In genomic region chr15:77588126-77588525, GRCh38 we compare ENCODE assay signal across 37 cellular contexts. TPM values are rescaled to one million over a fixed set of nuclear protein-coding genes. Genes with fewer than 3 reads are reported as not detected.
"Had no signal": no experiment of that assay in that cellular context is flagged by ENCODE, and none has a peak within 500 bp of the region (broad histone marks: within the 10 kb centered on the region; RNA-seq: fewer than 3 reads in every experiment).

No MANE protein-coding gene starts in this region.

- H3K9me3 ChIP-seq: MG63 had no signal

- H3K36me3 ChIP-seq: MG63 had no signal

- DNase-seq: Karpas-422, Kasumi-1, MG63, MM.1S, MV-4-11, NCI-H1048, NCI-H1092, NCI-H1092 treated with DMSO at 0.1 percent for 48 hours, NCI-H1105, NCI-H1105 treated with DMSO at 0.1 percent for 48 hours, NCI-H1417, NCI-H1417 treated with DMSO at 0.1 percent for 48 hours, NCI-H1436, NCI-H1436 treated with DMSO at 0.1 percent for 48 hours, NCI-H146, NCI-H1694, NCI-H187, NCI-H187 treated with DMSO at 0.1 percent for 48 hours, NCI-H1930, NCI-H2029, NCI-H2029 treated with DMSO at 0.1 percent for 48 hours, NCI-H2081, NCI-H2081 treated with DMSO at 0.1 percent for 48 hours, NCI-H2107, NCI-H2171, NCI-H2171 treated with DMSO at 0.1 percent for 48 hours, NCI-H2227 treated with DMSO at 0.1 percent for 48 hours, NCI-H226, NCI-H345, NCI-H446, NCI-H446 treated with DMSO at 0.1 percent for 48 hours, NCI-H510A, NCI-H510A treated with DMSO at 0.1 percent for 48 hours had no signal

- H3K4me3 ChIP-seq: MG63 had no signal

- H3K27me3 ChIP-seq: MG63 had no signal

- H3K4me2 ChIP-seq: KMS-11 had no signal

- H3K9ac ChIP-seq: KMS-11 had no signal

- H3K27ac ChIP-seq: KMS-11 had no signal

RNA-seq across cellular contexts. Expression of gene LINGO1, which starts 44.6 kb away (rescaled TPM):
- total RNA-seq: LHCN-M2, M059J, MCF 10A had no signal
